1 cellular context compared by ENCODE assay signal in the genomic region with DNA sequence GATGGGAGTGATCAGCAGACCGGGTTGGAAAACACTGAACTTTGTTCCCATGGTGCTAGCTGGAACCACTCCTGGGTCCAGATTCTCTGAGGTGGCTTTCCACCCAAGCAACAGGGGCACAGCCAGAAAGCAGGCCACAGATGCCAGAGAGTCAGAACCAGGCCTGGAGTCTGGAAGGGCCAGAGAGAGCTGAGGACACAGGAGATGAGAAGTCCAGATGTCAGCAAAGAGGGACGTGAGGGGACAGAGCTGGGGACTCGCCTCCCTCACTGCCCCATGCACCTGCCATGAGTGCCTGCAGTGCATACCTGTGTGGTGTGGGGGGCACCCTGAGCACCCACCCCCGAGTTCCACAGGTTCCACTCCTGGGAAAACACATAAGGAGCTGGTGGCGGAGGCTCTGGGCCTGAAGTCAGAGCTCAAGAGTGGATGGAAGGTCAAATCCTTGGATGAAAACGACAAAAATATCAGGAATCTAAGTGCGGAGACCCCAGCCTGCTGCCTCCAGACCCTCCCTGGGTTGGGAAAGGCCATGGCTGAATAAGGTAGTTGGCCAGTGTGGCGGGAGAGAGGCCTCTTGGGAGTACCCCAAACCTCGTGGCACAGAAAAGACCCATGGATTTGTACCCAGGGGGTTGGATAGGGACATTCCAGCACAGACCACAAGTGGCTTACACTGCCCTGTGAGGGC.
TF ChIP-seq lines count a peak whose summit lies in the region.

No MANE protein-coding gene starts in this region.

TF ChIP-seq in HepG2, 621 proteins besides CTCF, POLR2A, EP300 and RAD21:
- TF ChIP-seq MAFF (IDR thresholded peaks at IDR 0.05; ENCODE audit: low read depth, low read length) (no peak), SIN3A (IDR thresholded peaks at IDR 0.05; ENCODE audit: borderline replicate concordance, low read depth, low read length) (no peak), REL (CRISPR knock-in tag; conservative IDR thresholded peaks at IDR 0.05) (no peak), GABPA (IDR thresholded peaks at IDR 0.05; ENCODE audit: low read depth, low read length) (no peak), GABPA (CRISPR knock-in tag; IDR thresholded peaks at IDR 0.05; ENCODE audit: low read depth) (no peak)
- TF ChIP-seq, protein P1, sequence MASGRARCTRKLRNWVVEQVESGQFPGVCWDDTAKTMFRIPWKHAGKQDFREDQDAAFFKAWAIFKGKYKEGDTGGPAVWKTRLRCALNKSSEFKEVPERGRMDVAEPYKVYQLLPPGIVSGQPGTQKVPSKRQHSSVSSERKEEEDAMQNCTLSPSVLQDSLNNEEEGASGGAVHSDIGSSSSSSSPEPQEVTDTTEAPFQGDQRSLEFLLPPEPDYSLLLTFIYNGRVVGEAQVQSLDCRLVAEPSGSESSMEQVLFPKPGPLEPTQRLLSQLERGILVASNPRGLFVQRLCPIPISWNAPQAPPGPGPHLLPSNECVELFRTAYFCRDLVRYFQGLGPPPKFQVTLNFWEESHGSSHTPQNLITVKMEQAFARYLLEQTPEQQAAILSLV (CRISPR knock-in tag; IDR thresholded peaks at IDR 0.05; ENCODE audit: borderline replicate concordance), result no peak
- TF ChIP-seq, protein P2, sequence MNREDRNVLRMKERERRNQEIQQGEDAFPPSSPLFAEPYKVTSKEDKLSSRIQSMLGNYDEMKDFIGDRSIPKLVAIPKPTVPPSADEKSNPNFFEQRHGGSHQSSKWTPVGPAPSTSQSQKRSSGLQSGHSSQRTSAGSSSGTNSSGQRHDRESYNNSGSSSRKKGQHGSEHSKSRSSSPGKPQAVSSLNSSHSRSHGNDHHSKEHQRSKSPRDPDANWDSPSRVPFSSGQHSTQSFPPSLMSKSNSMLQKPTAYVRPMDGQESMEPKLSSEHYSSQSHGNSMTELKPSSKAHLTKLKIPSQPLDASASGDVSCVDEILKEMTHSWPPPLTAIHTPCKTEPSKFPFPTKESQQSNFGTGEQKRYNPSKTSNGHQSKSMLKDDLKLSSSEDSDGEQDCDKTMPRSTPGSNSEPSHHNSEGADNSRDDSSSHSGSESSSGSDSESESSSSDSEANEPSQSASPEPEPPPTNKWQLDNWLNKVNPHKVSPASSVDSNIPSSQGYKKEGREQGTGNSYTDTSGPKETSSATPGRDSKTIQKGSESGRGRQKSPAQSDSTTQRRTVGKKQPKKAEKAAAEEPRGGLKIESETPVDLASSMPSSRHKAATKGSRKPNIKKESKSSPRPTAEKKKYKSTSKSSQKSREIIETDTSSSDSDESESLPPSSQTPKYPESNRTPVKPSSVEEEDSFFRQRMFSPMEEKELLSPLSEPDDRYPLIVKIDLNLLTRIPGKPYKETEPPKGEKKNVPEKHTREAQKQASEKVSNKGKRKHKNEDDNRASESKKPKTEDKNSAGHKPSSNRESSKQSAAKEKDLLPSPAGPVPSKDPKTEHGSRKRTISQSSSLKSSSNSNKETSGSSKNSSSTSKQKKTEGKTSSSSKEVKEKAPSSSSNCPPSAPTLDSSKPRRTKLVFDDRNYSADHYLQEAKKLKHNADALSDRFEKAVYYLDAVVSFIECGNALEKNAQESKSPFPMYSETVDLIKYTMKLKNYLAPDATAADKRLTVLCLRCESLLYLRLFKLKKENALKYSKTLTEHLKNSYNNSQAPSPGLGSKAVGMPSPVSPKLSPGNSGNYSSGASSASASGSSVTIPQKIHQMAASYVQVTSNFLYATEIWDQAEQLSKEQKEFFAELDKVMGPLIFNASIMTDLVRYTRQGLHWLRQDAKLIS (CRISPR knock-in tag; IDR thresholded peaks at IDR 0.05), result no peak
